8 cellular contexts compared by ENCODE assay signal in the genomic region with DNA sequence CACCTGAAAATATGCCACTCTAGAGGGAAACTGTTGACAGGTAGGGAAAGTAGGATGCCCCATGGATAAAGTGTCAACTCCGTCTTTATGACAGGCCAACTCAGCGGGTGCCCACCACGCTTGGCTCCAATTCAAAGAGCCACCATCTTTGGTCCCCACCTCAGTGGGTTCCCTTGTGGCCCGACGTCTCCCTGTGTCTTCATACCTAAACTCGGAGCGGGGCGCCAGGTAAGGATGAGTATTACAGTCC. TPM values are rescaled to one million over a fixed set of nuclear protein-coding genes. Genes with fewer than 3 reads are reported as not detected.
A peak's percentile ranks its signal among the peaks of the same experiment; 100 is the strongest.
DNase-seq lines count a peak whose midpoint lies in the region; ATAC-seq and TF ChIP-seq lines count a peak whose summit lies in the region.

No MANE protein-coding gene starts in this region.

- POLR2A ChIA-PET in RWPE1 (lab: Yijun Ruan, JAX; ENCODE audit: low non-redundant PET): interaction anchor here (0.8 to 1.3 kb wide), 2 partner anchors 24 to 26 kb away, joined by 5 to 12 read pairs; a partner anchor contains a TSS

- DNase-seq in Calu3: no peak
- DNase-seq in RWPE1 (ENCODE audit: low spot score): no peak
- no peak for DNase-seq in midbrain (lab: John Stamatoyannopoulos, UW)

- peaks cover 38% of the 10 kb centered on the region for H3K4me1 Mint-ChIP-seq in Calu3 (ENCODE audit: low read depth, unreplicated experiment)

- no peak for ATAC-seq in GM21786 (IDR thresholded peaks at IDR 0.05; ENCODE audit: unreplicated experiment)
- ATAC-seq in HG03159 (IDR thresholded peaks at IDR 0.05; ENCODE audit: unreplicated experiment): no peak
- ATAC-seq in HG03135 (IDR thresholded peaks at IDR 0.05; ENCODE audit: unreplicated experiment): no peak

- peak overlapping the region; percentile 76 for H3K4me2 ChIP-seq in parathyroid adenoma (ENCODE audit: low read length)

- peak overlapping the region; percentile 95 for H3K27ac Mint-ChIP-seq in Calu3 (ENCODE audit: unreplicated experiment)

- H3K27me3 Mint-ChIP-seq in Calu3 (ENCODE audit: unreplicated experiment): no peaks in the 10 kb centered on the region

- H2AFZ ChIP-seq in parathyroid adenoma: peak overlapping the region; percentile 90

- peaks cover 3% of the 10 kb centered on the region for H3K9me3 Mint-ChIP-seq in Calu3 (ENCODE audit: low read depth, unreplicated experiment)

- peaks cover 0 to 7% of the 10 kb centered on the region in 2 donors for H3K36me3 ChIP-seq in esophagus (ENCODE audit: control insufficient read depth in 2 of 2, insufficient read depth in 2 of 2, low read length in 1 of 2)
- no peaks in the 10 kb centered on the region for H3K36me3 ChIP-seq in parathyroid adenoma (ENCODE audit: control insufficient read depth, insufficient read depth, low read length)

- H3K9me3 ChIP-seq in esophagus (ENCODE audit: control insufficient read depth in 2 of 2, insufficient read depth in 1 of 2, low read depth in 1 of 2, low read length in 1 of 2): no peaks in the 10 kb centered on the region
- no peaks in the 10 kb centered on the region for H3K9me3 ChIP-seq in parathyroid adenoma (ENCODE audit: control insufficient read depth, low read length)

- CTCF ChIA-PET in Calu3 (lab: Charles Lee): interaction anchor here (0.6 to 1.5 kb wide), 10 partner anchors 8 to 235 kb away, joined by 3 to 14 read pairs (median 6); a partner anchor contains a TSS
- CTCF ChIA-PET in RWPE1 (lab: Yijun Ruan, JAX): interaction anchor here (0.5 to 1.0 kb wide), 7 partner anchors 8 to 512 kb away, joined by 3 to 5 read pairs (median 3); no protein-coding TSS in a partner anchor

- TSS peak; percentile 67 for BruUV-seq in Calu3 (replicated peaks; lab: Mats Ljungman, UMichigan)

- H3K4me3 ChIP-seq in esophagus (ENCODE audit: low read depth in 1 of 2, low read length in 2 of 2): peak overlapping the region; percentile 51 to 66
- H3K4me3 ChIP-seq in parathyroid adenoma (ENCODE audit: low read depth, low read length): peak overlapping the region; percentile 97

- peaks cover 68% of the 10 kb centered on the region for H3K36me3 Mint-ChIP-seq in Calu3 (ENCODE audit: insufficient read depth, unreplicated experiment)

- H3K27me3 ChIP-seq in esophagus (ENCODE audit: control insufficient read depth in 1 of 2, insufficient read depth in 2 of 2, low read length in 2 of 2) (no peaks in the 10 kb centered on the region), parathyroid adenoma (ENCODE audit: control insufficient read depth, insufficient read depth, low read length) (no peaks in the 10 kb centered on the region)

- no peaks in the 10 kb centered on the region for H3K79me2 ChIP-seq in parathyroid adenoma

- WGBS in esophagus, 2 donors: 1 to 2% methylated on average over 8 of the region's 8 CpGs

- intact Hi-C loops in Calu3 (cut with micrococcal nuclease; ENCODE audit: unreplicated experiment): no loop called here

- H3K27ac ChIP-seq in RWPE1: peak overlapping the region; percentile 98
- H3K27ac ChIP-seq in esophagus (ENCODE audit: low read depth in 2 of 2, low read length in 1 of 2): peak overlapping the region; percentile 84 to 98
- peak overlapping the region; percentile 83 for H3K27ac ChIP-seq in parathyroid adenoma

- H3K4me3 Mint-ChIP-seq in Calu3 (ENCODE audit: low read depth, unreplicated experiment): peak overlapping the region; percentile 95

- no peak overlapping the region for H3K9ac ChIP-seq in parathyroid adenoma

- H3K4me1 ChIP-seq in esophagus (ENCODE audit: control insufficient read depth in 2 of 2, insufficient read depth in 2 of 2, low read length in 1 of 2) (no peaks in the 10 kb centered on the region), parathyroid adenoma (peaks cover 10% of the 10 kb centered on the region)

- TF ChIP-seq CTCF in Calu3 (IDR thresholded peaks at IDR 0.05; ENCODE audit: unreplicated experiment): no peak
- TF ChIP-seq CTCF in RWPE1 (conservative IDR thresholded peaks at IDR 0.05; ENCODE audit: low read depth): no peak
- no peak for TF ChIP-seq CTCF in parathyroid adenoma (IDR thresholded peaks at IDR 0.05)

RNA-seq across cellular contexts. Expression of a gene that starts 0.3 kb away (rescaled TPM):
- 62.4 and 66.6 TPM in 2 replicates for total RNA-seq in Calu3 (2022)
- polyA plus RNA-seq in esophagus: 1 to 10 TPM; 5.9 to 8.1 TPM

RNA-seq across cellular contexts. Expression of a gene that starts 3.3 kb away (rescaled TPM):
- total RNA-seq in Calu3 (2022): 967 and 1,123 TPM in 2 replicates
- polyA plus RNA-seq in esophagus: 100 to 1,000 TPM; 142 to 313 TPM

RNA-seq across cellular contexts. Expression of a gene that starts 25.7 kb away (rescaled TPM):
- total RNA-seq in Calu3 (2022): 240 and 243 TPM in 2 replicates
- polyA plus RNA-seq in esophagus: 10 to 100 TPM; 80.9 to 87.0 TPM

RNA-seq across cellular contexts. Expression of a gene that starts 26.0 kb away (rescaled TPM):
- 22.8 and 30.2 TPM in 2 replicates for total RNA-seq in Calu3 (2022)
- polyA plus RNA-seq in esophagus: 10 to 100 TPM; 14.2 to 15.4 TPM

RNA-seq across cellular contexts. Expression of a gene that starts 27.5 kb away (rescaled TPM):
- 270 and 458 TPM in 2 replicates for total RNA-seq in Calu3 (2022)
- 100 to 1,000 TPM; 178 to 187 TPM for polyA plus RNA-seq in esophagus
